Comparison of ENCODE assay signal across 8 cellular contexts in genomic region chr15:77420610-77421369, GRCh38. TPM values are rescaled to one million over a fixed set of nuclear protein-coding genes. Genes with fewer than 3 reads are reported as not detected.
DNase-seq lines count a peak whose midpoint lies in the region; ATAC-seq and TF ChIP-seq lines count a peak whose summit lies in the region.

Gene HMG20A, plus strand, starts transcription at chr15:77420888. Its CDS starts 37,520 bp downstream, at chr15:77458408.

- peaks cover 42% of the 10 kb centered on the region for H3K4me1 ChIP-seq in HUES48 (ENCODE audit: control insufficient read depth, insufficient read depth, low read length)
- peaks cover 10 to 23% of the 10 kb centered on the region in 2 donors for H3K4me1 ChIP-seq in mucosa of rectum (ENCODE audit: control insufficient read depth in 2 of 2, insufficient read depth in 2 of 2, low read length in 2 of 2)

- H3K9ac ChIP-seq in HUES48 (ENCODE audit: low read depth, low read length) (peak within 1 kb of the TSS; percentile 89), mucosa of rectum (ENCODE audit: low read depth in 1 of 2, low read length in 2 of 2) (peak within 1 kb of the TSS; percentile 78 to 88)

- H3K9me3 ChIP-seq in HUES48 (ENCODE audit: control insufficient read depth, insufficient read depth, low read length): no peaks in the 10 kb centered on the region
- no peaks in the 10 kb centered on the region for H3K9me3 ChIP-seq in mucosa of rectum (ENCODE audit: control insufficient read depth in 2 of 2, low read length in 2 of 2)

- H3K27ac ChIP-seq in HUES48 (ENCODE audit: low read depth, low read length) (peak within 1 kb of the TSS; percentile 95), mucosa of rectum (ENCODE audit: low read depth in 2 of 2, low read length in 2 of 2) (peak within 1 kb of the TSS; percentile 91 to 93)

- TF ChIP-seq CTCF in epithelial cell of proximal tubule (conservative IDR thresholded peaks at IDR 0.05; ENCODE audit: low read depth, low read length): no peak

- no peaks in the 10 kb centered on the region for H3K27me3 ChIP-seq in HUES48 (ENCODE audit: control insufficient read depth, insufficient read depth, low read length)
- no peaks in the 10 kb centered on the region for H3K27me3 ChIP-seq in mucosa of rectum (ENCODE audit: control insufficient read depth in 2 of 2, insufficient read depth in 2 of 2, low read length in 2 of 2)

- H3K36me3 ChIP-seq in HUES48 (ENCODE audit: control insufficient read depth, insufficient read depth, low read length): no peaks in the 10 kb centered on the region
- H3K36me3 ChIP-seq in mucosa of rectum (ENCODE audit: control insufficient read depth in 2 of 2, insufficient read depth in 2 of 2, low read length in 2 of 2): no peaks in the 10 kb centered on the region

- peak; percentile 25 for ATAC-seq in GM21381 (IDR thresholded peaks at IDR 0.05; ENCODE audit: unreplicated experiment)

- DNase-seq in COR-L47 (lab: John Stamatoyannopoulos, UW): peak; percentile 82
- peak; percentile 46 for DNase-seq in OCI-M2 (lab: John Stamatoyannopoulos, UW; ENCODE audit: unreplicated experiment)
- DNase-seq in activated T-cell treated with anti-CD3 and anti-CD28 coated beads for 4 hours: peak; percentile 36
- DNase-seq in epithelial cell of proximal tubule (ENCODE audit: low read depth): peak; percentile 88
- peak; percentile 34 for DNase-seq in stimulated activated CD8-positive, alpha-beta memory T cell treated with anti-CD3 and anti-CD28 coated beads, Interleukin-7, amount 100 ng/mL, for 24 hours (ENCODE audit: low read depth)

- H3K4me3 ChIP-seq in HUES48 (ENCODE audit: low read depth, low read length) (peak within 1 kb of the TSS; percentile 87), epithelial cell of proximal tubule (ENCODE audit: low read depth, low read length) (peak within 1 kb of the TSS; percentile 92), mucosa of rectum (ENCODE audit: low read length in 2 of 2) (peak within 1 kb of the TSS; percentile 91 to 93)

RNA-seq across cellular contexts. Expression of gene HMG20A, which starts in this region (rescaled TPM):
- total RNA-seq in epithelial cell of proximal tubule: 20.5 and 22.5 TPM in 2 replicates

Comparison
In these comparisons a context has a peak if more than half of its experiments do, and no peak if none do; other contexts are left out.
1. Peak in every context shown above with its lines: DNase-seq, ATAC-seq, H3K4me3 ChIP-seq and H3K27ac ChIP-seq.
2. DNase-seq: peak in every context shown above with its lines; median percentile 88 in epithelial cell of proximal tubule; 82 in COR-L47; 46 in OCI-M2; 36 in activated T-cell treated with anti-CD3 and anti-CD28 coated beads for 4 hours; 34 in stimulated activated CD8-positive, alpha-beta memory T cell treated with anti-CD3 and anti-CD28 coated beads, Interleukin-7, amount 100 ng/mL, for 24 hours.